ENCODE assay signal across 14 cellular contexts in genomic region chr2:974454-974853, GRCh38. TPM values are rescaled to one million over a fixed set of nuclear protein-coding genes. Genes with fewer than 3 reads are reported as not detected.
DNase-seq lines count a peak whose midpoint lies in the region; ATAC-seq and TF ChIP-seq lines count a peak whose summit lies in the region.
"Had no signal": no experiment of that assay in that cellular context is flagged by ENCODE, and none has a peak within 500 bp of the region (broad histone marks: within the 10 kb centered on the region; RNA-seq: fewer than 3 reads in every experiment).

No MANE protein-coding gene starts in this region.

- H3K36me3 ChIP-seq in Caco-2 (ENCODE audit: control insufficient read depth, insufficient read depth, low read length), result no peaks in the 10 kb centered on the region
- H3K36me3 ChIP-seq: stomach had no signal

- no peaks in the 10 kb centered on the region for H3K9me3 ChIP-seq in T-helper 17 cell (ENCODE audit: control insufficient read depth, low read length, poor library complexity, severe bottlenecking)
- H3K9me3 ChIP-seq in Caco-2, result peaks cover 2% of the 10 kb centered on the region; the same call in 1 of the 2 replicates

- CTCF ChIA-PET in Caco-2 (lab: Charles Lee), result no interaction called here

- intact Hi-C loops in Caco-2 (cut with micrococcal nuclease; ENCODE audit: unreplicated experiment), result no loop called here

- H3K27me3 ChIP-seq in Caco-2 (replicated peaks; ENCODE audit: control insufficient read depth, insufficient read depth, low read length), result no peaks in the 10 kb centered on the region

- peak; percentile 15 for ATAC-seq in GM21619 (IDR thresholded peaks at IDR 0.05; ENCODE audit: unreplicated experiment)
- ATAC-seq in T-helper 17 cell, result peak; percentile 44

- H3K27me3 Mint-ChIP-seq in T-helper 17 cell (peaks cover 5% of the 10 kb centered on the region), Caco-2 (ENCODE audit: insufficient read depth, unreplicated experiment) (peaks cover 5% of the 10 kb centered on the region)

- peaks cover 10% of the 10 kb centered on the region for H3K9me3 Mint-ChIP-seq in Caco-2 (ENCODE audit: unreplicated experiment)

- TF ChIP-seq CTCF in Caco-2 (IDR thresholded peaks at IDR 0.05; ENCODE audit: insufficient read depth in 1 of 2, low read depth in 1 of 2, low read length in 1 of 2, severe bottlenecking in 1 of 2, unreplicated experiment in 1 of 2), result no peak

- no TSS peak for BruUV-seq in Caco-2 (replicated peaks; lab: Mats Ljungman, UMichigan)

- H3K4me1 Mint-ChIP-seq in T-helper 17 cell, result peaks cover 16% of the 10 kb centered on the region
- no peaks in the 10 kb centered on the region for H3K4me1 Mint-ChIP-seq in Caco-2 (ENCODE audit: low read depth, unreplicated experiment)

- peaks cover 9% of the 10 kb centered on the region for H3K36me3 Mint-ChIP-seq in T-helper 17 cell (ENCODE audit: low read depth)
- H3K36me3 Mint-ChIP-seq in Caco-2 (ENCODE audit: insufficient read depth, unreplicated experiment), result no peaks in the 10 kb centered on the region

- H3K4me3 Mint-ChIP-seq in T-helper 17 cell, result peak overlapping the region; percentile 42
- no peak overlapping the region for H3K4me3 Mint-ChIP-seq in Caco-2 (ENCODE audit: unreplicated experiment)

- no peak overlapping the region for H3K4me3 ChIP-seq in Caco-2 (ENCODE audit: low read depth, low read length)
- H3K4me3 ChIP-seq: lung, stomach had no signal

- POLR2A ChIA-PET in Caco-2 (lab: Charles Lee), result no interaction called here

- no peaks in the 10 kb centered on the region for H3K4me1 ChIP-seq in Caco-2

- H3K27ac Mint-ChIP-seq in T-helper 17 cell, result peak overlapping the region; percentile 17
- no peak overlapping the region for H3K27ac Mint-ChIP-seq in Caco-2 (ENCODE audit: unreplicated experiment)

- peak; percentile 41 for DNase-seq in NCI-H1092 treated with DMSO at 0.1 percent for 48 hours (lab: John Stamatoyannopoulos, UW)
- no peak for DNase-seq in NCI-H1092 (lab: John Stamatoyannopoulos, UW)
- DNase-seq in T-helper 17 cell, result no peak
- peak; percentile 56 for DNase-seq in left kidney (ENCODE audit: low read depth, low spot score)
- no peak for DNase-seq in T-helper 9 cell
- no peak for DNase-seq in stimulated activated CD4-positive, alpha-beta T cell treated with anti-CD3 and anti-CD28 coated beads, Interleukin-15, amount 100 ng/mL, for 24 hours
- no peak for DNase-seq in Caco-2
- DNase-seq: 8988T; effector CD4-positive, alpha-beta T cell; NCI-H2227 treated with DMSO at 0.1 percent for 48 hours; SHP77; stomach had no signal

RNA-seq across cellular contexts. Expression of gene SNTG2, which starts 23.8 kb away (rescaled TPM):
- total RNA-seq in T-helper 17 cell (1 to 10 TPM; 2.0 to 6.3 TPM), Caco-2 (2022) (not detected in 2 replicates)

Comparison
In these comparisons a context has a peak if more than half of its experiments do, and no peak if none do; other contexts are left out.
1. DNase-seq: peak in NCI-H1092 treated with DMSO at 0.1 percent for 48 hours (single experiment) and left kidney (single experiment); none in NCI-H1092 (single experiment), T-helper 17 cell (0 of 3), T-helper 9 cell (single experiment), stimulated activated CD4-positive, alpha-beta T cell treated with anti-CD3 and anti-CD28 coated beads, Interleukin-15, amount 100 ng/mL, for 24 hours (single experiment) and Caco-2 (0 of 2).